ENCODE assay signal across 20 cellular contexts in genomic region chr12:108215458-108215857, GRCh38.
"Had no signal": no experiment of that assay in that cellular context is flagged by ENCODE, and none has a peak within 500 bp of the region (broad histone marks: within the 10 kb centered on the region; RNA-seq: fewer than 3 reads in every experiment).

No MANE protein-coding gene starts in this region.

- DNase-seq: cortex of kidney; dorsolateral prefrontal cortex; effector CD8-positive, alpha-beta T cell; heart right ventricle; hypothalamus; islet precursor cell; mammary epithelial cell; mucosa of descending colon; naive thymus-derived CD8-positive, alpha-beta T cell; nucleus accumbens; ovary; right cardiac atrium; small intestine; stimulated activated CD4-positive, alpha-beta T cell treated with anti-CD3 and anti-CD28 coated beads, Interleukin-2, amount 100 ng/mL, for 48 hours; stimulated activated naive CD4-positive, alpha-beta T cell treated with Interleukin-2 at 50 U/mL for 16 hours; trophoblast cell had no signal

- H3K4me1 ChIP-seq: heart right ventricle had no signal

- H3K9me3 Mint-ChIP-seq: neural crest cell had no signal

- H3K4me3 ChIP-seq: dorsolateral prefrontal cortex, heart right ventricle, mucosa of descending colon, ovary had no signal

- H3K36me3 Mint-ChIP-seq: naive thymus-derived CD8-positive, alpha-beta T cell had no signal

- H3K9me3 ChIP-seq: heart right ventricle, mucosa of descending colon, ovary had no signal

- H3K36me3 ChIP-seq: heart right ventricle, ovary had no signal

- FAIRE-seq: endometrium, frontal cortex, small intestine had no signal

- H3K27ac ChIP-seq: heart right ventricle, ovary had no signal

- H3K27ac Mint-ChIP-seq: naive thymus-derived CD8-positive, alpha-beta T cell; progenitor cell of endocrine pancreas had no signal

- H3K4me3 Mint-ChIP-seq: naive thymus-derived CD8-positive, alpha-beta T cell; neural crest cell had no signal

- H3K27me3 ChIP-seq: ovary had no signal

- H3K4me1 Mint-ChIP-seq: naive thymus-derived CD8-positive, alpha-beta T cell; neural crest cell had no signal
